9 cellular contexts compared by ENCODE assay signal in genomic region chr1:228463009-228463558, GRCh38. TPM values are rescaled to one million over a fixed set of nuclear protein-coding genes. Genes with fewer than 3 reads are reported as not detected.
A peak's percentile ranks its signal among the peaks of the same experiment; 100 is the strongest.
DNase-seq lines count a peak whose midpoint lies in the region; TF ChIP-seq lines count a peak whose summit lies in the region.
"Had no signal": no experiment of that assay in that cellular context is flagged by ENCODE, and none has a peak within 500 bp of the region (broad histone marks: within the 10 kb centered on the region; RNA-seq: fewer than 3 reads in every experiment).

No MANE protein-coding gene starts in this region.

- H3K36me3 ChIP-seq in neuron (ENCODE audit: insufficient read depth, low read length): no peaks in the 10 kb centered on the region

- H3K27me3 Mint-ChIP-seq in T-helper 2 cell treated with Interferon-gamma antibody and Interleukin-4, amounts not matched to agents 5 μg/mL and 100 μg/mL, for 36 hours (ENCODE audit: low read depth): peaks cover 2% of the 10 kb centered on the region
- H3K27me3 Mint-ChIP-seq in brain: peaks cover 18% of the 10 kb centered on the region

- peaks cover 40% of the 10 kb centered on the region for H3K4me1 ChIP-seq in neuron (ENCODE audit: insufficient read depth, low read length)

- H3K4me3 ChIP-seq in neuron (ENCODE audit: low read length): peak overlapping the region; percentile 81

- H3K27ac Mint-ChIP-seq in T-helper 2 cell treated with Interferon-gamma antibody and Interleukin-4, amounts not matched to agents 5 μg/mL and 100 μg/mL, for 36 hours: peak overlapping the region; percentile 90
- peak overlapping the region in 3 of 5 experiments; percentile 15 to 95 (median 23) for H3K27ac Mint-ChIP-seq in brain

- no peak overlapping the region for H2AFZ ChIP-seq in neuron (ENCODE audit: low read depth, low read length)

- peaks cover 60% of the 10 kb centered on the region for H3K4me1 Mint-ChIP-seq in T-helper 2 cell treated with Interferon-gamma antibody and Interleukin-4, amounts not matched to agents 5 μg/mL and 100 μg/mL, for 36 hours (ENCODE audit: low read depth)
- peaks cover 77% of the 10 kb centered on the region for H3K4me1 Mint-ChIP-seq in brain

- no peak for DNase-seq in T-helper 2 cell treated with Interferon-gamma antibody and Interleukin-4, amounts not matched to agents 5 μg/mL and 100 μg/mL, for 36 hours (ENCODE audit: low spot score)
- no peak for DNase-seq in T-helper 2 cell
- peak; percentile 40 for DNase-seq in NAMALWA (ENCODE audit: low spot score)
- DNase-seq in H4 (ENCODE audit: low spot score): no peak
- DNase-seq in activated gamma-delta T cell treated with Interleukin-2 at 50 U/mL for 16 hours: no peak
- DNase-seq in NCI-H1105 (lab: John Stamatoyannopoulos, UW): no peak
- DNase-seq: NCI-H1048 had no signal

- H3K27me3 ChIP-seq in neuron (ENCODE audit: insufficient read depth, low read length): no peaks in the 10 kb centered on the region

- TF ChIP-seq CTCF in brain (conservative IDR thresholded peaks at IDR 0.05): no peak

- no peaks in the 10 kb centered on the region for H3K9me3 ChIP-seq in neuron (ENCODE audit: low read length)

- peak overlapping the region; percentile 85 for H3K4me3 Mint-ChIP-seq in T-helper 2 cell treated with Interferon-gamma antibody and Interleukin-4, amounts not matched to agents 5 μg/mL and 100 μg/mL, for 36 hours
- peak overlapping the region; percentile 88 to 95 (median 91) for H3K4me3 Mint-ChIP-seq in brain

- H3K9me3 Mint-ChIP-seq in T-helper 2 cell treated with Interferon-gamma antibody and Interleukin-4, amounts not matched to agents 5 μg/mL and 100 μg/mL, for 36 hours: no peaks in the 10 kb centered on the region
- peaks cover 0 to 2% (median 0%) of the 10 kb centered on the region in 5 experiments for H3K9me3 Mint-ChIP-seq in brain

- peaks cover 12% of the 10 kb centered on the region for H3K36me3 Mint-ChIP-seq in T-helper 2 cell treated with Interferon-gamma antibody and Interleukin-4, amounts not matched to agents 5 μg/mL and 100 μg/mL, for 36 hours (ENCODE audit: low read depth)
- H3K36me3 Mint-ChIP-seq in brain: peaks cover 5% of the 10 kb centered on the region

RNA-seq across cellular contexts. Expression of gene RNF187, which starts 24.1 kb away (rescaled TPM):
- polyA plus RNA-seq in brain (ENCODE audit: insufficient read depth, low read depth, low replicate concordance): 531 TPM
- total RNA-seq in H4 (2014; rRNA removed; shearing (Covaris generic)): 44.9 and 80.6 TPM in 2 replicates

RNA-seq across cellular contexts. Expression of gene TRIM17, which starts 46.4 kb away (rescaled TPM):
- polyA plus RNA-seq in brain (ENCODE audit: insufficient read depth, low read depth, low replicate concordance): 0.61 TPM
- total RNA-seq in H4 (2014; rRNA removed; shearing (Covaris generic)): not detected in 2 replicates

RNA-seq across cellular contexts. Expression of gene TRIM11, which starts 56.4 kb away (rescaled TPM):
- 21.0 TPM for polyA plus RNA-seq in brain (ENCODE audit: insufficient read depth, low read depth, low replicate concordance)
- total RNA-seq in H4 (2014; rRNA removed; shearing (Covaris generic)): 6.8 and 8.4 TPM in 2 replicates
